ENCODE assay signal across 30 cellular contexts in the genomic region with DNA sequence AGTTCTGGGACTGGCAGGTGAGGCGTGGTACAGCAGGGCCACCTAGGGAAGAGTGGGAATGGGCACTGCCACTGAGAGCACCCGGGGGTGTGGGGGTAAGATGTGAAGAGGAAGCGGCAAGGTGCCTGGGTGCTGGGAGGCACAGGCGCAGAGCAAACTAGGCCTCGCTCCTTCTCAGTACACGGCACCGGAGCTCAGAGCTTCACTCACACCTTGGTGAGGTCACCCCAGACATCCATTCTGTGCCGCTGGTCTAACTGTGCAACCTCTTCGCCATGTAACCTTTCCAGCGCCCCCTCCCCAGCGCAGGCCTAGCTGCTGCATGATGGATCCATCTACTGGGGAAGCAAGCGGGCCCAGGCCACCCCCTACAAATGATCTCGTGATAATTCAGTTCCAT.
"Had no signal": no experiment of that assay in that cellular context is flagged by ENCODE, and none has a peak within 500 bp of the region (broad histone marks: within the 10 kb centered on the region; RNA-seq: fewer than 3 reads in every experiment).

No MANE protein-coding gene starts in this region.

- H3K4me3 ChIP-seq: adrenal gland, body of pancreas, colonic mucosa, dorsolateral prefrontal cortex, gastrocnemius medialis, hepatocyte, left ventricle myocardium inferior, lung had no signal

- H2AFZ ChIP-seq: hepatocyte had no signal

- H3K36me3 ChIP-seq: adrenal gland, colonic mucosa, gastrocnemius medialis, left ventricle myocardium inferior had no signal

- ATAC-seq: body of pancreas; effector memory CD8-positive, alpha-beta T cell; gastrocnemius medialis; right cardiac atrium; stimulated activated naive CD8-positive, alpha-beta T cell treated with anti-CD3 and anti-CD28 coated beads, Interleukin-15, Interleukin-2, amounts not matched to agents 100 U/mL and 50 U/mL, for 24 hours had no signal

- H3K79me2 ChIP-seq: hepatocyte had no signal

- H3K4me1 ChIP-seq: adrenal gland, body of pancreas, colonic mucosa, gastrocnemius medialis, left ventricle myocardium inferior had no signal

- H3K4me2 ChIP-seq: hepatocyte had no signal

- DNase-seq: activated CD4-positive, alpha-beta memory T cell treated with anti-CD3 and anti-CD28 coated beads for 36 hours; activated CD4-positive, alpha-beta T cell treated with anti-CD3 and anti-CD28 coated beads, Interleukin-2, amount 10 ng/mL, durations not matched to agents 24 days and 14 days; activated CD4-positive, CD25-positive, alpha-beta regulatory T cell treated with anti-CD3 and anti-CD28 coated beads, Interleukin-2, amount 50 U/mL, for 72 hours; activated CD8-positive, alpha-beta memory T cell treated with anti-CD3 and anti-CD28 coated beads, Interleukin-2, amount 50 U/mL, for 4 hours; activated effector memory CD4-positive, alpha-beta T cell treated with anti-CD3 and anti-CD28 coated beads, Interleukin-2, amount 50 U/mL, for 16 hours; activated naive CD4-positive, alpha-beta T cell treated with anti-CD3 and anti-CD28 coated beads for 36 hours; activated naive CD8-positive, alpha-beta T cell treated with anti-CD3 and anti-CD28 coated beads for 36 hours; activated T-cell treated with anti-CD3 and anti-CD28 coated beads, Interleukin-2, amount 50 U/mL, for 1 hour; aorta; body of pancreas; cerebellar nuclear complex; colonic mucosa; dorsolateral prefrontal cortex; effector memory CD8-positive, alpha-beta T cell; erythroblast; gastrocnemius medialis; glutamatergic neuron; islet precursor cell; left ventricle myocardium inferior; naive B cell; nephron progenitor cell; nucleus accumbens; right cardiac atrium; stimulated activated CD4-positive, alpha-beta T cell treated with anti-CD3 and anti-CD28 coated beads, Interleukin-12 subunit alpha, Interleukin-12 subunit beta, amount 100 ng/mL, for 4 hours; stimulated activated CD4-positive, alpha-beta T cell treated with anti-CD3 and anti-CD28 coated beads, Interleukin-4, amount 100 ng/mL, for 1 hour; stimulated activated naive CD8-positive, alpha-beta T cell treated with anti-CD3 and anti-CD28 coated beads, Interleukin-15, Interleukin-2, amounts not matched to agents 100 U/mL and 50 U/mL, for 24 hours; T-helper 9 cell had no signal

- H3K27me3 ChIP-seq: adrenal gland, body of pancreas, colonic mucosa, dorsolateral prefrontal cortex, gastrocnemius medialis, hepatocyte had no signal

- H3K9me3 ChIP-seq: adrenal gland, body of pancreas, colonic mucosa had no signal

- H3K27ac ChIP-seq: adrenal gland, body of pancreas, colonic mucosa, dorsolateral prefrontal cortex, gastrocnemius medialis, hepatocyte, left ventricle myocardium inferior had no signal
